In the genomic region with DNA sequence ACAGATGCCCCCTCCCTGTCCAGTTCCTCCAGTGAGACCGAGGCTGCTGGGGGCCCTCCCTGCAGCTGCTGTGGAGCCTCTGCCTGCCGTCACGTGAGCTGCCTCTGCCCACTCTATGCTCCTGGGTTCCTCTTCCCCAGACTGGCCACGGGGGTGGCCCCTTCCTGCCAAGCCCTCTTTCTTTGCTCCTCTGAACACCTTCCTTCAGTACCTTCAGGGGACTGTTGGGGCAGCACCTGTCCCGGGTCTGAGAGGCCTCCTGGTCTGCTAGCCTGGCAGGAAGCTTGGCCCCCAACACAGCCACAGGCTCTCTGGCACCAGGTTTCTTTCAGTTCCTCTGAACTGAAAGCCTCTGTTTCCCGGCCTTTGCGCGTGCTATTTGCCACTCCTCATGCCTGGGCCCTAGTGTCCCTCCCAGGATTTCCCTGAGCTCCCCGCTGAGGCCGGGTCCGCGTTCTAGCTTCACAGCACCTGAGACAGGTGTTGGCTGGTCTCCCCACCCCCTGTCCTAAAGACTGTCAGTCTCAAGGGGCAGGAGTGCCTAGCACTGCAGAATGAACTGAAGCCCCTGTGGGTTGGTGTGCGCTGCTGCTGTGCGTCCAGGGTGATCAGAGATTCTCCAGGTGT, we compare ENCODE assay signal across 9 cellular contexts.
DNase-seq lines count a peak whose midpoint lies in the region; ATAC-seq lines count a peak whose summit lies in the region.
"Had no signal": no experiment of that assay in that cellular context is flagged by ENCODE, and none has a peak within 500 bp of the region (broad histone marks: within the 10 kb centered on the region; RNA-seq: fewer than 3 reads in every experiment).

No MANE protein-coding gene starts in this region.

- ATAC-seq in GM21447 (IDR thresholded peaks at IDR 0.05; ENCODE audit: unreplicated experiment): peak; percentile 77
- ATAC-seq in GM18511 (IDR thresholded peaks at IDR 0.05; ENCODE audit: unreplicated experiment): no peak

- no peaks in the 10 kb centered on the region for H3K27me3 ChIP-seq in layer of hippocampus (ENCODE audit: control insufficient read depth, insufficient read depth, low read length)

- peak; percentile 83 for DNase-seq in CD1c-positive myeloid dendritic cell (ENCODE audit: extremely low spot score)
- peak; percentile 84 for DNase-seq in NOMO-1 treated with DMSO at 0.1 percent for 48 hours (lab: John Stamatoyannopoulos, UW; ENCODE audit: unreplicated experiment)
- DNase-seq in stimulated activated CD4-positive, alpha-beta T cell treated with anti-CD3 and anti-CD28 coated beads, Interleukin-2, amount 100 ng/mL, for 48 hours: no peak
- no peak for DNase-seq in globus pallidus (ENCODE audit: low spot score)
- DNase-seq in putamen (ENCODE audit: low spot score): no peak
- DNase-seq: PC-9 had no signal

- peak overlapping the region; percentile 65 for H3K27ac ChIP-seq in layer of hippocampus (ENCODE audit: low read depth, low read length)
- H3K27ac ChIP-seq: PC-9 had no signal

Comparison
In these comparisons a context has a peak if more than half of its experiments do, and no peak if none do; other contexts are left out.
1. DNase-seq: peak in CD1c-positive myeloid dendritic cell (single experiment) and NOMO-1 treated with DMSO at 0.1 percent for 48 hours (single experiment); none in stimulated activated CD4-positive, alpha-beta T cell treated with anti-CD3 and anti-CD28 coated beads, Interleukin-2, amount 100 ng/mL, for 48 hours (0 of 2), globus pallidus (single experiment) and putamen (single experiment).